In genomic region chr16:88467433-88468051, GRCh38 we compare ENCODE assay signal across 17 cellular contexts.
"Had no signal": no experiment of that assay in that cellular context is flagged by ENCODE, and none has a peak within 500 bp of the region (broad histone marks: within the 10 kb centered on the region; RNA-seq: fewer than 3 reads in every experiment).

No MANE protein-coding gene starts in this region.

- H3K27me3 Mint-ChIP-seq: activated CD4-positive, alpha-beta memory T cell treated with anti-CD3 and anti-CD28 coated beads for 36 hours; activated naive CD8-positive, alpha-beta T cell treated with anti-CD3 and anti-CD28 coated beads, Interleukin-2, amount 10 ng/mL, durations not matched to agents 7 days and 5 days had no signal

- H3K4me3 ChIP-seq: breast epithelium, colonic mucosa, left ventricle myocardium inferior had no signal

- H3K36me3 Mint-ChIP-seq: activated CD4-positive, alpha-beta memory T cell treated with anti-CD3 and anti-CD28 coated beads for 36 hours; activated naive CD8-positive, alpha-beta T cell treated with anti-CD3 and anti-CD28 coated beads, Interleukin-2, amount 10 ng/mL, durations not matched to agents 7 days and 5 days had no signal

- H3K9me3 ChIP-seq: breast epithelium, colonic mucosa, left ventricle myocardium inferior had no signal

- H3K36me3 ChIP-seq: breast epithelium, colonic mucosa, left ventricle myocardium inferior had no signal

- H3K4me1 ChIP-seq: breast epithelium, colonic mucosa had no signal

- ATAC-seq: right cardiac atrium had no signal

- H3K9me3 Mint-ChIP-seq: activated CD4-positive, alpha-beta memory T cell treated with anti-CD3 and anti-CD28 coated beads for 36 hours; activated naive CD8-positive, alpha-beta T cell treated with anti-CD3 and anti-CD28 coated beads, Interleukin-2, amount 10 ng/mL, durations not matched to agents 7 days and 5 days had no signal

- DNase-seq: activated CD4-positive, alpha-beta memory T cell treated with anti-CD3 and anti-CD28 coated beads for 36 hours; activated gamma-delta T cell treated with Interleukin-2 at 50 U/mL for 16 hours; activated naive CD8-positive, alpha-beta T cell treated with anti-CD3 and anti-CD28 coated beads, Interleukin-2, amount 10 ng/mL, durations not matched to agents 7 days and 5 days; activated T-cell treated with anti-CD3 and anti-CD28 coated beads, Interleukin-2, amount 50 U/mL, for 48 hours; anterior cingulate cortex; colonic mucosa; foreskin melanocyte; kidney; left ventricle myocardium inferior; mesenchymal stem cell; right cardiac atrium; stimulated activated CD4-positive, alpha-beta T cell treated with anti-CD3 and anti-CD28 coated beads, Interleukin-1b, Interleukin-23, amount 100 ng/mL, for 48 hours; stimulated activated naive CD4-positive, alpha-beta T cell; substantia nigra; T-helper 2 cell; trophoblast cell had no signal

- H3K27me3 ChIP-seq: breast epithelium, colonic mucosa had no signal

- H3K27ac ChIP-seq: breast epithelium, colonic mucosa, left ventricle myocardium inferior had no signal

- H3K4me3 Mint-ChIP-seq: activated CD4-positive, alpha-beta memory T cell treated with anti-CD3 and anti-CD28 coated beads for 36 hours; activated naive CD8-positive, alpha-beta T cell treated with anti-CD3 and anti-CD28 coated beads, Interleukin-2, amount 10 ng/mL, durations not matched to agents 7 days and 5 days had no signal

- H3K27ac Mint-ChIP-seq: activated CD4-positive, alpha-beta memory T cell treated with anti-CD3 and anti-CD28 coated beads for 36 hours; activated naive CD8-positive, alpha-beta T cell treated with anti-CD3 and anti-CD28 coated beads, Interleukin-2, amount 10 ng/mL, durations not matched to agents 7 days and 5 days had no signal
